In the genomic region with DNA sequence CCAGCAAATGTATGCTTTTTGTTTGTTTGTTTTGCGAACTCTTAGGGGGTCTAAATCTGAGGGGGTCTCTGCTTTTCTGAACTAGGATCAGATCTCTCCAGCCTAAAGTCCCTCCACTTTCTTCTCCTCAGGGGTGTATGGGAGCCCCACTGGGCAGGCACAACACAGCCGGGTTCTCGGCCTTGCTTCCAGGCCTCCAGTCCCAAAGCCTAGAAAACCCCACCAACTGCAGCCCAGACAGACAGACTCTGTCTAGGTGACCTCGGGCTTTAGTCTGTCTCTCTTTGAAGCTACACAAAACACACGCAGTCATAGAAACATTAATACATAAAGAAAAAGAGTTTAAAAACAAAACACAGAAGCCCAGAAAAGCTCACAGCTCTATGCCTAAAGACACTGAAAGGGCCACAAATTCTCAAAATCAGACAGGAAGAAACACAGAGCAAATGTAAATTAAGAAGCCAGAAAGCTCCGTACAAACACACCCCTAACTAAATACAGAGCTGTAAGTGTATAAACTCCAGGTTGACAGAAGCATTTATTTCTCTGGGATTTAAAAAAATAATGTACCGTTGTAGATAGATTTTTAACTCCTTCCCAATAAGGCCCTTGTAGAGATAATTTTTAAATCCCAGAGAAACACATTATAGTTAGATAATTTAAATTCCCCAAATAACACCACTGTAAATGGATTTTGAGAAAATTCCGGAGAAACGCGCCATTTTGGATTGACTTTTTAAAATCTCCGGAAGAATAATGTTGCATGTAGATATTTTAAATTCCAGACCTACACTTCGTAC, we compare ENCODE assay signal across 1 cellular context.
TF ChIP-seq lines count a peak whose summit lies in the region.

No MANE protein-coding gene starts in this region.

TF ChIP-seq in GM12878, 131 proteins besides CTCF, POLR2A, EP300 and RAD21:
- 0 out of 2 replicates have a peak, but pooled peaks have one; percentile 18 for TF ChIP-seq EZH2 (IDR thresholded peaks at IDR 0.05; ENCODE audit: borderline replicate concordance, control insufficient read depth, low read depth, low read length)
- no peak for TF ChIP-seq EED (IDR thresholded peaks at IDR 0.05; ENCODE audit: low read depth)
- no peak for TF ChIP-seq YY1 (IDR thresholded peaks at IDR 0.05; ENCODE audit: low read depth, low read length)
- no peak for TF ChIP-seq ZNF274 (IDR thresholded peaks at IDR 0.05; ENCODE audit: insufficient read depth, insufficient read length)
- TF ChIP-seq ZBTB11 (CRISPR knock-in tag; IDR thresholded peaks at IDR 0.05): no peak
